9 cellular contexts compared by ENCODE assay signal in genomic region chr20:36717657-36718056, GRCh38. TPM values are rescaled to one million over a fixed set of nuclear protein-coding genes. Genes with fewer than 3 reads are reported as not detected.
DNase-seq lines count a peak whose midpoint lies in the region; ATAC-seq and TF ChIP-seq lines count a peak whose summit lies in the region.
"Had no signal": no experiment of that assay in that cellular context is flagged by ENCODE, and none has a peak within 500 bp of the region (broad histone marks: within the 10 kb centered on the region; RNA-seq: fewer than 3 reads in every experiment).

No MANE protein-coding gene starts in this region.

- H3K9me3 Mint-ChIP-seq in chondrocyte (ENCODE audit: low read depth), result no peaks in the 10 kb centered on the region
- H3K9me3 Mint-ChIP-seq in neural progenitor cell, result no peaks in the 10 kb centered on the region

- no peaks in the 10 kb centered on the region for H3K79me2 ChIP-seq in neural progenitor cell (ENCODE audit: low read depth)

- no peaks in the 10 kb centered on the region for H3K27me3 ChIP-seq in neural progenitor cell
- H3K27me3 ChIP-seq: ovary had no signal

- H3K9ac ChIP-seq in neural progenitor cell, result no peak overlapping the region

- no peaks in the 10 kb centered on the region for H3K4me1 Mint-ChIP-seq in chondrocyte (ENCODE audit: low read depth)
- H3K4me1 Mint-ChIP-seq in neural progenitor cell, result peaks cover 2% of the 10 kb centered on the region

- no peaks in the 10 kb centered on the region for H3K36me3 ChIP-seq in neural progenitor cell
- H3K36me3 ChIP-seq: ovary had no signal

- no peak overlapping the region for H3K4me3 Mint-ChIP-seq in chondrocyte (ENCODE audit: unreplicated experiment)
- H3K4me3 Mint-ChIP-seq in neural progenitor cell, result no peak overlapping the region

- TF ChIP-seq CTCF in chondrocyte (IDR thresholded peaks at IDR 0.05) (peak; percentile 31), neural progenitor cell (IDR thresholded peaks at IDR 0.05) (peak; percentile 52)

- peaks cover 5% of the 10 kb centered on the region for H3F3A ChIP-seq in neural progenitor cell (ENCODE audit: low read depth)

- H3K4me2 ChIP-seq in neural progenitor cell, result no peak overlapping the region

- no peaks in the 10 kb centered on the region for H3K4me1 ChIP-seq in neural progenitor cell

- no peak overlapping the region for H3K4me3 ChIP-seq in neural progenitor cell
- H3K4me3 ChIP-seq: ovary had no signal

- H3K27ac ChIP-seq in neural progenitor cell, result no peak overlapping the region
- H3K27ac ChIP-seq: ovary had no signal

- no peaks in the 10 kb centered on the region for H3K9me3 ChIP-seq in neural progenitor cell (ENCODE audit: low read depth)
- H3K9me3 ChIP-seq: ovary had no signal

- ATAC-seq in GM19328 (IDR thresholded peaks at IDR 0.05; ENCODE audit: unreplicated experiment) (no peak), GM18870 (IDR thresholded peaks at IDR 0.05; ENCODE audit: unreplicated experiment) (no peak)

- H3K27ac Mint-ChIP-seq in chondrocyte (ENCODE audit: unreplicated experiment) (no peak overlapping the region), neural progenitor cell (no peak overlapping the region)

- H3K27me3 Mint-ChIP-seq in chondrocyte (ENCODE audit: low read depth) (no peaks in the 10 kb centered on the region), neural progenitor cell (ENCODE audit: insufficient read depth, low read depth) (no peaks in the 10 kb centered on the region)

- peaks cover 12% of the 10 kb centered on the region for H3K36me3 Mint-ChIP-seq in chondrocyte (ENCODE audit: low read depth)
- H3K36me3 Mint-ChIP-seq in neural progenitor cell, result no peaks in the 10 kb centered on the region

- H4K20me1 ChIP-seq in neural progenitor cell (ENCODE audit: low read depth), result no peaks in the 10 kb centered on the region

- no peak overlapping the region for H2AFZ ChIP-seq in neural progenitor cell (replicated peaks)

- DNase-seq in DMS 273 (lab: John Stamatoyannopoulos, UW; ENCODE audit: unreplicated experiment), result peak; percentile 45
- DNase-seq in DMS 273 treated with DMSO at 0.1 percent for 48 hours (lab: John Stamatoyannopoulos, UW), result no peak
- peak; percentile 3 to 33 for DNase-seq in Kasumi-1 (lab: John Stamatoyannopoulos, UW)
- DNase-seq in chondrocyte (ENCODE audit: low spot score), result no peak
- DNase-seq in neural progenitor cell (ENCODE audit: low spot score), result peak; percentile 50
- DNase-seq in NCI-H2171 (lab: John Stamatoyannopoulos, UW), result no peak
- DNase-seq: ovary had no signal

RNA-seq across cellular contexts. Expression of gene NDRG3, which starts 28.2 kb away (rescaled TPM):
- total RNA-seq in chondrocyte (27.6 to 34.5 TPM (median 28.1 TPM) in 3 replicates), neural progenitor cell (ENCODE audit: low replicate concordance) (23.8 and 25.3 TPM in 2 replicates)

RNA-seq across cellular contexts. Expression of gene DSN1, which starts 55.9 kb away (rescaled TPM):
- total RNA-seq in chondrocyte, result 7.4 to 14.9 TPM (median 8.3 TPM) in 3 replicates
- total RNA-seq in neural progenitor cell (ENCODE audit: low replicate concordance), result 34.4 and 48.2 TPM in 2 replicates

Comparison
In these comparisons a context has a peak if more than half of its experiments do, and no peak if none do; other contexts are left out.
1. DNase-seq: peak in DMS 273 (single experiment), Kasumi-1 (2 of 2) and neural progenitor cell (single experiment); none in DMS 273 treated with DMSO at 0.1 percent for 48 hours (single experiment), chondrocyte (single experiment) and NCI-H2171 (single experiment).